27 cellular contexts compared by ENCODE assay signal in genomic region chr3:155512867-155513261, GRCh38.
DNase-seq lines count a peak whose midpoint lies in the region; ATAC-seq, FAIRE-seq and TF ChIP-seq lines count a peak whose summit lies in the region.
"Had no signal": no experiment of that assay in that cellular context is flagged by ENCODE, and none has a peak within 500 bp of the region (broad histone marks: within the 10 kb centered on the region; RNA-seq: fewer than 3 reads in every experiment).

No MANE protein-coding gene starts in this region.

- H3K4me2 ChIP-seq in K562 (ENCODE audit: insufficient read depth, low read length) (no peak overlapping the region), parathyroid adenoma (ENCODE audit: low read length) (no peak overlapping the region)
- H3K4me2 ChIP-seq: BLaER1 had no signal

- TF ChIP-seq POLR2A in K562 (conservative IDR thresholded peaks at IDR 0.05): no peak

- H2AFZ ChIP-seq in K562 (ENCODE audit: low read depth, low read length) (0 out of 2 replicates have a peak overlapping the region, but pooled peaks have one; percentile 24), parathyroid adenoma (peak overlapping the region; percentile 81)

- H3K27me3 ChIP-seq in K562 (ENCODE audit: control insufficient read depth in 2 of 2, insufficient read depth in 2 of 2, low read length in 2 of 2) (no peaks in the 10 kb centered on the region), parathyroid adenoma (ENCODE audit: control insufficient read depth, insufficient read depth, low read length) (no peaks in the 10 kb centered on the region)
- H3K27me3 ChIP-seq: BLaER1, MG63, Peyer's patch, SJSA1 had no signal

- H3K9ac ChIP-seq in K562 (ENCODE audit: insufficient read depth in 1 of 2, low read depth in 2 of 2, low read length in 2 of 2) (no peak overlapping the region), parathyroid adenoma (no peak overlapping the region)
- H3K9ac ChIP-seq: BLaER1 had no signal

- no peak for TF ChIP-seq RAD21 in K562 (CRISPR knock-in tag; conservative IDR thresholded peaks at IDR 0.05 in 1 of 2, IDR thresholded peaks at IDR 0.05 in 1 of 2)

- no peaks in the 10 kb centered on the region for H3K4me1 ChIP-seq in K562 (replicated peaks in 1 of 2; ENCODE audit: control insufficient read depth in 2 of 2, insufficient read depth in 2 of 2, low read length in 2 of 2)
- peaks cover 22% of the 10 kb centered on the region for H3K4me1 ChIP-seq in parathyroid adenoma
- H3K4me1 ChIP-seq: BLaER1, HAP-1, Peyer's patch, SJSA1 had no signal

- DNase-seq in HPDE6-E6E7 (ENCODE audit: extremely low spot score) (peak; percentile 69), K562 (ENCODE audit: extremely low read depth in 1 of 4, low spot score in 3 of 4) (no peak), epithelial cell of prostate (ENCODE audit: low read depth, low spot score) (peak; percentile 61), HuH-7 (ENCODE audit: low spot score) (no peak), NCI-H2081 treated with DMSO at 0.1 percent for 48 hours (lab: John Stamatoyannopoulos, UW) (no peak)
- DNase-seq: CD4-positive, CD25-positive, alpha-beta regulatory T cell; DMS153; DND-41; HFFc6; KBM-7; MG63; NCI-H1105 treated with DMSO at 0.1 percent for 48 hours; NCI-H146; NCI-H1930; NCI-H2227 treated with DMSO at 0.1 percent for 48 hours; NCI-H526 treated with DMSO at 0.1 percent for 48 hours; OCI-M1; Peyer's patch had no signal

- intact Hi-C loops in K562 (cut with micrococcal nuclease): no loop called here

- H3K79me2 ChIP-seq in K562 (ENCODE audit: control insufficient read depth, insufficient read depth, low read length) (no peaks in the 10 kb centered on the region), parathyroid adenoma (no peaks in the 10 kb centered on the region)

- TF ChIP-seq CTCF in K562 (IDR thresholded peaks at IDR 0.05 in 2 of 3, conservative IDR thresholded peaks at IDR 0.05 in 1 of 3; ENCODE audit: insufficient read depth in 2 of 3, low read depth in 1 of 3, low read length in 3 of 3) (no peak), parathyroid adenoma (IDR thresholded peaks at IDR 0.05) (no peak)

- FAIRE-seq in K562 (lab: Jason Lieb, UNC): no peak
- FAIRE-seq: A204.1, HepG2 had no signal

- 2% methylated on average over 5 of the region's 5 CpGs for WGBS in K562 (ENCODE audit: insufficient coverage, low coverage, missing lambda C conversion rate)

- H3K36me3 ChIP-seq in K562 (ENCODE audit: control insufficient read depth, insufficient read depth, low read length) (no peaks in the 10 kb centered on the region), parathyroid adenoma (ENCODE audit: control insufficient read depth, insufficient read depth, low read length) (no peaks in the 10 kb centered on the region)
- H3K36me3 ChIP-seq: HAP-1, MG63, SJSA1 had no signal

- no peaks in the 10 kb centered on the region for H3K9me3 ChIP-seq in K562 (replicated peaks; ENCODE audit: control insufficient read depth, insufficient read depth, low read depth, low read length)
- H3K9me3 ChIP-seq in parathyroid adenoma (ENCODE audit: control insufficient read depth, low read length): no peaks in the 10 kb centered on the region
- H3K9me3 ChIP-seq: MG63, Peyer's patch, SJSA1 had no signal

- H3K4me3 ChIP-seq in K562 (no peak overlapping the region), parathyroid adenoma (ENCODE audit: low read depth, low read length) (no peak overlapping the region)
- H3K4me3 ChIP-seq: BLaER1, HAP-1, MG63, Peyer's patch, SJSA1 had no signal

- POLR2A ChIA-PET in K562 (lab: Yijun Ruan, JAX): no interaction called here

- H3K27ac ChIP-seq in K562 (ENCODE audit: extremely low read depth, low read depth, low read length) (no peak overlapping the region), epithelial cell of prostate (peak overlapping the region; percentile 93), parathyroid adenoma (no peak overlapping the region)
- H3K27ac ChIP-seq: BLaER1, Peyer's patch, SJSA1 had no signal

- no peaks in the 10 kb centered on the region for H4K20me1 ChIP-seq in K562 (replicated peaks; ENCODE audit: control insufficient read depth, insufficient read depth, low read length)
- H4K20me1 ChIP-seq: BLaER1 had no signal

- H3K9me1 ChIP-seq in K562 (ENCODE audit: control insufficient read depth, insufficient read depth, low read length): no peaks in the 10 kb centered on the region

- CTCF ChIA-PET in K562 (lab: Yijun Ruan, JAX; ENCODE audit: low intra/inter-chr PET ratio): no interaction called here

- no peak for ATAC-seq in K562
- no peak for ATAC-seq in HG02642 (IDR thresholded peaks at IDR 0.05; ENCODE audit: poor library complexity, unreplicated experiment)
- no peak for ATAC-seq in GM18909 (IDR thresholded peaks at IDR 0.05; ENCODE audit: poor library complexity, unreplicated experiment)
- ATAC-seq: HepG2, Right ventricle myocardium inferior had no signal

- in situ Hi-C loops in K562 (cut with MboI): no loop called here

- BruUV-seq in K562 (replicated peaks; lab: Mats Ljungman, UMichigan): no TSS peak

- TF ChIP-seq EP300 in K562 (IDR thresholded peaks at IDR 0.05; ENCODE audit: low read length): no peak

TF ChIP-seq in K562, 482 proteins besides CTCF, POLR2A, EP300 and RAD21 (continues in another document):
- no peak for TF ChIP-seq HDAC8 (tag; IDR thresholded peaks at IDR 0.05)
- TF ChIP-seq TAL1 (IDR thresholded peaks at IDR 0.05): no peak
- TF ChIP-seq ZNF184 (CRISPR knock-in tag; IDR thresholded peaks at IDR 0.05): no peak
- TF ChIP-seq ZNF76 (CRISPR knock-in tag; IDR thresholded peaks at IDR 0.05; ENCODE audit: borderline replicate concordance): no peak
- no peak for TF ChIP-seq NBN (IDR thresholded peaks at IDR 0.05; ENCODE audit: low read depth)
- TF ChIP-seq ZBTB17 (CRISPR knock-in tag; IDR thresholded peaks at IDR 0.05): no peak
- no peak for TF ChIP-seq ZNF766 (CRISPR knock-in tag; conservative IDR thresholded peaks at IDR 0.05)
- no peak for TF ChIP-seq RBM39 (optimal IDR thresholded peaks at IDR 0.05; ENCODE audit: low read depth, low read length)
- no peak for TF ChIP-seq FIP1L1 (IDR thresholded peaks at IDR 0.05; ENCODE audit: low read depth, low read length, poor library complexity, severe bottlenecking)
- no peak for TF ChIP-seq ZFX (CRISPR knock-in tag; IDR thresholded peaks at IDR 0.05)
- TF ChIP-seq, protein P1, sequence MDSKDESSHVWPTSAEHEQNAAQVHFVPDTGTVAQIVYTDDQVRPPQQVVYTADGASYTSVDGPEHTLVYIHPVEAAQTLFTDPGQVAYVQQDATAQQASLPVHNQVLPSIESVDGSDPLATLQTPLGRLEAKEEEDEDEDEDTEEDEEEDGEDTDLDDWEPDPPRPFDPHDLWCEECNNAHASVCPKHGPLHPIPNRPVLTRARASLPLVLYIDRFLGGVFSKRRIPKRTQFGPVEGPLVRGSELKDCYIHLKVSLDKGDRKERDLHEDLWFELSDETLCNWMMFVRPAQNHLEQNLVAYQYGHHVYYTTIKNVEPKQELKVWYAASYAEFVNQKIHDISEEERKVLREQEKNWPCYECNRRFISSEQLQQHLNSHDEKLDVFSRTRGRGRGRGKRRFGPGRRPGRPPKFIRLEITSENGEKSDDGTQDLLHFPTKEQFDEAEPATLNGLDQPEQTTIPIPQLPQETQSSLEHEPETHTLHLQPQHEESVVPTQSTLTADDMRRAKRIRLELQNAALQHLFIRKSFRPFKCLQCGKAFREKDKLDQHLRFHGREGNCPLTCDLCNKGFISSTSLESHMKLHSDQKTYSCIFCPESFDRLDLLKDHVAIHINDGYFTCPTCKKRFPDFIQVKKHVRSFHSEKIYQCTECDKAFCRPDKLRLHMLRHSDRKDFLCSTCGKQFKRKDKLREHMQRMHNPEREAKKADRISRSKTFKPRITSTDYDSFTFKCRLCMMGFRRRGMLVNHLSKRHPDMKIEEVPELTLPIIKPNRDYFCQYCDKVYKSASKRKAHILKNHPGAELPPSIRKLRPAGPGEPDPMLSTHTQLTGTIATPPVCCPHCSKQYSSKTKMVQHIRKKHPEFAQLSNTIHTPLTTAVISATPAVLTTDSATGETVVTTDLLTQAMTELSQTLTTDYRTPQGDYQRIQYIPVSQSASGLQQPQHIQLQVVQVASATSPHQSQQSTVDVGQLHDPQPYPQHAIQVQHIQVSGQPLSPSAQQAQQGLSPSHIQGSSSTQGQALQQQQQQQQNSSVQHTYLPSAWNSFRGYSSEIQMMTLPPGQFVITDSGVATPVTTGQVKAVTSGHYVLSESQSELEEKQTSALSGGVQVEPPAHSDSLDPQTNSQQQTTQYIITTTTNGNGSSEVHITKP (IDR thresholded peaks at IDR 0.05; ENCODE audit: partially characterized antibody): no peak
- TF ChIP-seq ZNF143 (CRISPR knock-in tag; IDR thresholded peaks at IDR 0.05): no peak
- TF ChIP-seq, protein P2, sequence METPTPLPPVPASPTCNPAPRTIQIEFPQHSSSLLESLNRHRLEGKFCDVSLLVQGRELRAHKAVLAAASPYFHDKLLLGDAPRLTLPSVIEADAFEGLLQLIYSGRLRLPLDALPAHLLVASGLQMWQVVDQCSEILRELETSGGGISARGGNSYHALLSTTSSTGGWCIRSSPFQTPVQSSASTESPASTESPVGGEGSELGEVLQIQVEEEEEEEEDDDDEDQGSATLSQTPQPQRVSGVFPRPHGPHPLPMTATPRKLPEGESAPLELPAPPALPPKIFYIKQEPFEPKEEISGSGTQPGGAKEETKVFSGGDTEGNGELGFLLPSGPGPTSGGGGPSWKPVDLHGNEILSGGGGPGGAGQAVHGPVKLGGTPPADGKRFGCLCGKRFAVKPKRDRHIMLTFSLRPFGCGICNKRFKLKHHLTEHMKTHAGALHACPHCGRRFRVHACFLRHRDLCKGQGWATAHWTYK (CRISPR knock-in tag; IDR thresholded peaks at IDR 0.05): no peak
- TF ChIP-seq SMAD1 (IDR thresholded peaks at IDR 0.05; ENCODE audit: low read depth, low read length, partially characterized antibody): no peak

Comparison
In these comparisons a context has a peak if more than half of its experiments do, and no peak if none do; other contexts are left out.
1. DNase-seq: peak in HPDE6-E6E7 (single experiment) and epithelial cell of prostate (single experiment); none in K562 (0 of 4), HuH-7 (single experiment) and NCI-H2081 treated with DMSO at 0.1 percent for 48 hours (single experiment).